Comparison of ENCODE assay signal across 9 cellular contexts in the genomic region with DNA sequence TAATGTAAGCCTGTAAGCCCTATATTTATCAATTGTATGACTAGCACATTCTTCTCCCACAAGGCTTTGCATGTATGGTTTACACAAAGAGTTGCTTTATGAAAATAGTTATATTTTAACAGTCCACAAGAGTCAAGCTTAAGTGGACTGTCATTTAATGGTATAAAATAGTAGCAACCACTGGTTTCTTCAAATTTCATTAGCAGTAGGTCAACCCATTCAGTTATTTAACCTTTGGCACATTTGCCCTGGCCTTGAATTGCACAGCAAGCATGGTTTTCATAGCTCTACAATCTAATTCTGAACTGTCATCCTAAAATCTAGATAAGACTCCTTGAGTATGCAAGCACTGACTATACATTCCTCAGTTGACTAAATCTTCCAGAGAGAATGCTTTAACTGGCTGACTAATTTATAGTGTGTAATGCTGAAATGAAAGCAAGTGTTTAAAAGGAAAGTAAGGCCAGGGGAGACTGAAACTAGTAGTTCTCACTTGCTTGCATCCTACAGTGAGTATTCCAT. TPM values are rescaled to one million over a fixed set of nuclear protein-coding genes. Genes with fewer than 3 reads are reported as not detected.
DNase-seq lines count a peak whose midpoint lies in the region; ATAC-seq and TF ChIP-seq lines count a peak whose summit lies in the region.
"Had no signal": no experiment of that assay in that cellular context is flagged by ENCODE, and none has a peak within 500 bp of the region (broad histone marks: within the 10 kb centered on the region; RNA-seq: fewer than 3 reads in every experiment).

No MANE protein-coding gene starts in this region.

- no peak overlapping the region for H3K27ac ChIP-seq in psoas muscle

- no peak overlapping the region for H3K27ac Mint-ChIP-seq in glutamatergic neuron (ENCODE audit: unreplicated experiment)
- H3K27ac Mint-ChIP-seq: IgD-negative memory B cell had no signal

- TF ChIP-seq CTCF in GM10266 (IDR thresholded peaks at IDR 0.05; ENCODE audit: control insufficient read depth, insufficient read depth, low read depth, missing control alignments) (no peak), foreskin fibroblast (IDR thresholded peaks at IDR 0.05; ENCODE audit: low read depth, low read length) (no peak), glutamatergic neuron (IDR thresholded peaks at IDR 0.05; ENCODE audit: partially characterized antibody, unreplicated experiment) (no peak), psoas muscle (IDR thresholded peaks at IDR 0.05) (no peak)

- DNase-seq in GM10266 (ENCODE audit: extremely low spot score) (peak; percentile 47), LHCN-M2 (ENCODE audit: low read depth) (peak; percentile 51), foreskin fibroblast (peak; percentile 54 to 73), glutamatergic neuron (no peak), activated gamma-delta T cell (lab: John Stamatoyannopoulos, UW) (no peak), psoas muscle (no peak), SIG-M5 treated with dmso at 0.1 percent for 504 hours (lab: John Stamatoyannopoulos, UW; ENCODE audit: unreplicated experiment) (no peak)

- peaks cover 3% of the 10 kb centered on the region for H3K27me3 Mint-ChIP-seq in glutamatergic neuron (ENCODE audit: unreplicated experiment)

- no peaks in the 10 kb centered on the region for H3K4me1 ChIP-seq in psoas muscle

- no peak overlapping the region for H3K4me3 Mint-ChIP-seq in glutamatergic neuron (ENCODE audit: unreplicated experiment)

- no peaks in the 10 kb centered on the region for H3K9me3 Mint-ChIP-seq in glutamatergic neuron (ENCODE audit: unreplicated experiment)
- H3K9me3 Mint-ChIP-seq: IgD-negative memory B cell had no signal

- no peaks in the 10 kb centered on the region for H3K9me3 ChIP-seq in psoas muscle

- H3K36me3 ChIP-seq in psoas muscle (ENCODE audit: insufficient read depth in 1 of 2, low read depth in 1 of 2), result no peaks in the 10 kb centered on the region

- H3K4me1 Mint-ChIP-seq in glutamatergic neuron (ENCODE audit: low read depth, unreplicated experiment), result peaks cover 3% of the 10 kb centered on the region

- peak overlapping the region; percentile 70 to 74 for H3K4me3 ChIP-seq in foreskin fibroblast (ENCODE audit: low read depth in 1 of 2, low read length in 2 of 2)
- no peak overlapping the region for H3K4me3 ChIP-seq in psoas muscle

- peaks cover 0 to 14% (median 3%) of the 10 kb centered on the region in 3 donors for H3K27me3 ChIP-seq in psoas muscle (ENCODE audit: insufficient read depth in 3 of 3, low read length in 2 of 3)

- H3K36me3 Mint-ChIP-seq in glutamatergic neuron (ENCODE audit: unreplicated experiment), result no peaks in the 10 kb centered on the region
- H3K36me3 Mint-ChIP-seq: IgD-negative memory B cell had no signal

- ATAC-seq in GM21576 (IDR thresholded peaks at IDR 0.05; ENCODE audit: unreplicated experiment), result peak; percentile 62
- no peak for ATAC-seq in psoas muscle

- intact Hi-C loops in psoas muscle (cut with DNase I), result no loop called here

RNA-seq across cellular contexts. Expression of a gene that starts 1.8 kb away (rescaled TPM):
- 20.5 and 27.7 TPM in 2 replicates for total RNA-seq in LHCN-M2 (2014; rRNA removed)
- 3.5 TPM for polyA plus RNA-seq in LHCN-M2 (2012)
- total RNA-seq in glutamatergic neuron (ENCODE audit: unreplicated experiment), result 0.20 TPM
- total RNA-seq in psoas muscle, result 1 to 10 TPM in 3 of 4 donors, under 1 TPM in 1; 0.80 to 3.1 (median 1.4) TPM
- under 1 TPM; 0.25 to 0.65 (median 0.59) TPM for polyA plus RNA-seq in psoas muscle

Comparison
In these comparisons a context has a peak if more than half of its experiments do, and no peak if none do; other contexts are left out.
1. DNase-seq: peak in GM10266 (single experiment), LHCN-M2 (single experiment) and foreskin fibroblast (2 of 2); none in glutamatergic neuron (single experiment), activated gamma-delta T cell (single experiment), psoas muscle (0 of 2) and SIG-M5 treated with dmso at 0.1 percent for 504 hours (single experiment).